In genomic region chr5:144831650-144832049, GRCh38 we compare ENCODE assay signal across 34 cellular contexts.
"Had no signal": no experiment of that assay in that cellular context is flagged by ENCODE, and none has a peak within 500 bp of the region (broad histone marks: within the 10 kb centered on the region; RNA-seq: fewer than 3 reads in every experiment).

No MANE protein-coding gene starts in this region.

- DNase-seq: Karpas-422, Kasumi-1, MG63, MM.1S, MV-4-11, NCI-H1048, NCI-H1092, NCI-H1092 treated with DMSO at 0.1 percent for 48 hours, NCI-H1105, NCI-H1105 treated with DMSO at 0.1 percent for 48 hours, NCI-H1417, NCI-H1417 treated with DMSO at 0.1 percent for 48 hours, NCI-H1436, NCI-H1436 treated with DMSO at 0.1 percent for 48 hours, NCI-H146, NCI-H1694, NCI-H1694 treated with DMSO at 0.1 percent for 48 hours, NCI-H187, NCI-H187 treated with DMSO at 0.1 percent for 48 hours, NCI-H1930, NCI-H2029, NCI-H2029 treated with DMSO at 0.1 percent for 48 hours, NCI-H2081, NCI-H2081 treated with DMSO at 0.1 percent for 48 hours, NCI-H2107, NCI-H2171, NCI-H2171 treated with DMSO at 0.1 percent for 48 hours, NCI-H2227 treated with DMSO at 0.1 percent for 48 hours, NCI-H226, NCI-H345, NCI-H446, NCI-H446 treated with DMSO at 0.1 percent for 48 hours, NCI-H510A treated with DMSO at 0.1 percent for 48 hours, NCI-H524 had no signal
